In genomic region chr2:38685116-38685735, GRCh38 we compare ENCODE assay signal across 15 cellular contexts. TPM values are rescaled to one million over a fixed set of nuclear protein-coding genes. Genes with fewer than 3 reads are reported as not detected.
A peak's percentile ranks its signal among the peaks of the same experiment; 100 is the strongest.
DNase-seq lines count a peak whose midpoint lies in the region; ATAC-seq and TF ChIP-seq lines count a peak whose summit lies in the region.
"Had no signal": no experiment of that assay in that cellular context is flagged by ENCODE, and none has a peak within 500 bp of the region (broad histone marks: within the 10 kb centered on the region; RNA-seq: fewer than 3 reads in every experiment).

No MANE protein-coding gene starts in this region.

- H3K27ac Mint-ChIP-seq in HFFc6 (peak overlapping the region; percentile 85), WTC11 (0 out of 2 replicates have a peak overlapping the region, but pooled peaks have one; percentile 40), GM23338 (no peak overlapping the region)

- peaks cover 32% of the 10 kb centered on the region for H3K4me1 Mint-ChIP-seq in HFFc6 (ENCODE audit: low read depth)
- H3K4me1 Mint-ChIP-seq in WTC11, result 0 out of 2 replicates have a peak, but pooled peaks cover 2% of the 10 kb centered on the region
- peaks cover 4% of the 10 kb centered on the region; the same call in 2 of the 3 replicates for H3K4me1 Mint-ChIP-seq in GM23338

- H3K27ac ChIP-seq in C4-2B (peak overlapping the region; percentile 41), GM23338 (ENCODE audit: low read depth) (no peak overlapping the region; the same call in 1 of the 2 replicates)
- H3K27ac ChIP-seq: BLaER1, neutrophil had no signal

- H3F3A ChIP-seq in GM23338 (replicated peaks; ENCODE audit: low read depth), result no peaks in the 10 kb centered on the region

- no peaks in the 10 kb centered on the region for H3K4me1 ChIP-seq in GM23338 (ENCODE audit: insufficient read depth)

- intact Hi-C loops in head of caudate nucleus (cut with DNase I), result no loop called here

- H2AFZ ChIP-seq in GM23338, result no peak overlapping the region

- no peaks in the 10 kb centered on the region for H3K9me2 ChIP-seq in GM23338 (ENCODE audit: insufficient read depth)
- H3K9me2 ChIP-seq: SK-N-SH had no signal

- ATAC-seq in WTC11 (no peak), GM23338 (no peak)

- POLR2A ChIA-PET in WTC11 (lab: Charles Lee), result no interaction called here

- H3K4me2 ChIP-seq in GM23338, result no peak overlapping the region
- H3K4me2 ChIP-seq: BLaER1, SK-N-SH had no signal

- no peaks in the 10 kb centered on the region for H3K79me2 ChIP-seq in GM23338 (replicated peaks; ENCODE audit: insufficient read depth)

- H3K36me3 Mint-ChIP-seq in HFFc6 (ENCODE audit: low read depth) (peaks cover 21% of the 10 kb centered on the region; the same call in 1 of the 2 replicates), WTC11 (peaks cover 21% of the 10 kb centered on the region), GM23338 (ENCODE audit: low read depth) (peaks cover 19% of the 10 kb centered on the region)

- peak overlapping the region; percentile 52; the same call in 1 of the 2 replicates for H3K4me3 Mint-ChIP-seq in HFFc6
- H3K4me3 Mint-ChIP-seq in WTC11, result no peak overlapping the region
- no peak overlapping the region for H3K4me3 Mint-ChIP-seq in GM23338

- CTCF ChIA-PET in WTC11 (lab: Charles Lee), result no interaction called here

- TF ChIP-seq CTCF in C4-2B (conservative IDR thresholded peaks at IDR 0.05) (no peak), HFFc6 (IDR thresholded peaks at IDR 0.05) (no peak), WTC11 (IDR thresholded peaks at IDR 0.05) (no peak), GM23338 (conservative IDR thresholded peaks at IDR 0.05; ENCODE audit: low read depth in 2 of 2) (no peak), GM13976 (IDR thresholded peaks at IDR 0.05; ENCODE audit: borderline replicate concordance, control extremely low read depth, extremely low read depth, insufficient read depth, missing control alignments) (no peak)

- in situ Hi-C loops in GM13976 (cut with MboI; ENCODE audit: low sequenced_read_pairs, unreplicated experiment), result no loop called here

- no peaks in the 10 kb centered on the region for H4K20me1 ChIP-seq in GM23338 (replicated peaks; ENCODE audit: insufficient read depth)
- H4K20me1 ChIP-seq: BLaER1 had no signal

- DNase-seq in HFFc6, result no peak
- no peak for DNase-seq in WTC11 (ENCODE audit: low spot score)
- DNase-seq in kidney tubule cell (ENCODE audit: low spot score), result peak; percentile 18
- no peak for DNase-seq in GM23338 (ENCODE audit: low spot score)
- DNase-seq in GM13976 (ENCODE audit: low spot score), result no peak
- DNase-seq in head of caudate nucleus, result no peak
- no peak for DNase-seq in middle frontal gyrus (ENCODE audit: extremely low spot score, low spot score)
- DNase-seq: activated naive CD4-positive, alpha-beta T cell treated with anti-CD3 and anti-CD28 coated beads, Interleukin-2, amount 50 U/mL, for 16 hours; NCI-H1436 treated with DMSO at 0.1 percent for 48 hours; NCI-H774; SK-N-SH; stimulated activated CD4-positive, alpha-beta T cell treated with anti-CD3 and anti-CD28 coated beads, Interleukin-1b, Interleukin-23, amount 100 ng/mL, for 48 hours had no signal

- peaks cover 4% of the 10 kb centered on the region; the same call in 1 of the 2 replicates for H3K36me3 ChIP-seq in GM23338 (ENCODE audit: insufficient read depth)

- H3K9me3 Mint-ChIP-seq in HFFc6, result no peaks in the 10 kb centered on the region
- H3K9me3 Mint-ChIP-seq in WTC11, result no peaks in the 10 kb centered on the region
- no peaks in the 10 kb centered on the region for H3K9me3 Mint-ChIP-seq in GM23338

- H3K4me3 ChIP-seq in GM23338, result no peak overlapping the region
- H3K4me3 ChIP-seq: BLaER1 had no signal

- H3K27me3 Mint-ChIP-seq in HFFc6 (ENCODE audit: insufficient read depth), result no peaks in the 10 kb centered on the region
- no peaks in the 10 kb centered on the region for H3K27me3 Mint-ChIP-seq in WTC11 (ENCODE audit: low read depth)
- H3K27me3 Mint-ChIP-seq in GM23338 (ENCODE audit: insufficient read depth, low read depth, poor library complexity), result peaks cover 4% of the 10 kb centered on the region

- no peaks in the 10 kb centered on the region for H3K27me3 ChIP-seq in GM23338 (ENCODE audit: insufficient read depth)
- H3K27me3 ChIP-seq: BLaER1, neutrophil had no signal

TF ChIP-seq in WTC11, 78 proteins besides CTCF, POLR2A, EP300 and RAD21:
- no peak for TF ChIP-seq ERG (CRISPR knock-in tag; IDR thresholded peaks at IDR 0.05)
- peak; percentile 61; the same call in 1 of the 2 replicates for TF ChIP-seq GABPB1 (CRISPR knock-in tag; IDR thresholded peaks at IDR 0.05)

TF ChIP-seq in GM23338, 12 proteins besides CTCF, POLR2A, EP300 and RAD21 (continues in another document):
- TF ChIP-seq EZH2 (IDR thresholded peaks at IDR 0.05; ENCODE audit: low read depth, unreplicated experiment) (no peak), JUNB (IDR thresholded peaks at IDR 0.05; ENCODE audit: unreplicated experiment) (no peak), CREB1 (CRISPR knock-in tag; IDR thresholded peaks at IDR 0.05; ENCODE audit: low read depth) (no peak), REST (IDR thresholded peaks at IDR 0.05; ENCODE audit: unreplicated experiment) (no peak), ZNF331 (CRISPR knock-in tag; IDR thresholded peaks at IDR 0.05; ENCODE audit: low read depth) (no peak), NANOG (IDR thresholded peaks at IDR 0.05; ENCODE audit: borderline replicate concordance) (no peak), STAT1 (IDR thresholded peaks at IDR 0.05; ENCODE audit: unreplicated experiment) (no peak), ETS1 (IDR thresholded peaks at IDR 0.05) (no peak), POLR2AphosphoS5 (IDR thresholded peaks at IDR 0.05; ENCODE audit: low read depth) (no peak), ZNF114 (CRISPR knock-in tag; IDR thresholded peaks at IDR 0.05) (no peak)

RNA-seq across cellular contexts. Expression of gene GALM, which starts 19.3 kb away (rescaled TPM):
- total RNA-seq in HFFc6 (2021; fragmentation: NEBNext Ultra II Directional; extraction: Animal tissue kit (Norgen Biotek cat#: 25700)), result 10 to 100 TPM in 1 of 6 experiments, 1 to 10 TPM in 5; 6.5 to 10.1 (median 9.1) TPM
- 11.2 to 13.5 TPM (median 12.3 TPM) in 3 replicates for total RNA-seq in WTC11 (2021)
- total RNA-seq in GM23338 (2014; rRNA removed; shearing (Covaris generic)), result 14.9 and 21.6 TPM in 2 replicates
- 9.3 and 9.6 TPM in 2 replicates for polyA plus RNA-seq in GM23338 (2016; fragmentation: Nextera tagmentation; extraction: Ambion mirVana)
